ENCODE assay signal across 1 cellular context in genomic region chr3:188830955-188831354, GRCh38.
TF ChIP-seq lines count a peak whose summit lies in the region.

No MANE protein-coding gene starts in this region.

TF ChIP-seq in GM23338, 12 proteins besides CTCF, POLR2A, EP300 and RAD21 (continued from another document):
- TF ChIP-seq, protein P1, sequence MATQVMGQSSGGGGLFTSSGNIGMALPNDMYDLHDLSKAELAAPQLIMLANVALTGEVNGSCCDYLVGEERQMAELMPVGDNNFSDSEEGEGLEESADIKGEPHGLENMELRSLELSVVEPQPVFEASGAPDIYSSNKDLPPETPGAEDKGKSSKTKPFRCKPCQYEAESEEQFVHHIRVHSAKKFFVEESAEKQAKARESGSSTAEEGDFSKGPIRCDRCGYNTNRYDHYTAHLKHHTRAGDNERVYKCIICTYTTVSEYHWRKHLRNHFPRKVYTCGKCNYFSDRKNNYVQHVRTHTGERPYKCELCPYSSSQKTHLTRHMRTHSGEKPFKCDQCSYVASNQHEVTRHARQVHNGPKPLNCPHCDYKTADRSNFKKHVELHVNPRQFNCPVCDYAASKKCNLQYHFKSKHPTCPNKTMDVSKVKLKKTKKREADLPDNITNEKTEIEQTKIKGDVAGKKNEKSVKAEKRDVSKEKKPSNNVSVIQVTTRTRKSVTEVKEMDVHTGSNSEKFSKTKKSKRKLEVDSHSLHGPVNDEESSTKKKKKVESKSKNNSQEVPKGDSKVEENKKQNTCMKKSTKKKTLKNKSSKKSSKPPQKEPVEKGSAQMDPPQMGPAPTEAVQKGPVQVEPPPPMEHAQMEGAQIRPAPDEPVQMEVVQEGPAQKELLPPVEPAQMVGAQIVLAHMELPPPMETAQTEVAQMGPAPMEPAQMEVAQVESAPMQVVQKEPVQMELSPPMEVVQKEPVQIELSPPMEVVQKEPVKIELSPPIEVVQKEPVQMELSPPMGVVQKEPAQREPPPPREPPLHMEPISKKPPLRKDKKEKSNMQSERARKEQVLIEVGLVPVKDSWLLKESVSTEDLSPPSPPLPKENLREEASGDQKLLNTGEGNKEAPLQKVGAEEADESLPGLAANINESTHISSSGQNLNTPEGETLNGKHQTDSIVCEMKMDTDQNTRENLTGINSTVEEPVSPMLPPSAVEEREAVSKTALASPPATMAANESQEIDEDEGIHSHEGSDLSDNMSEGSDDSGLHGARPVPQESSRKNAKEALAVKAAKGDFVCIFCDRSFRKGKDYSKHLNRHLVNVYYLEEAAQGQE (IDR thresholded peaks at IDR 0.05; ENCODE audit: unreplicated experiment) = no peak
- TF ChIP-seq JUNB (IDR thresholded peaks at IDR 0.05; ENCODE audit: unreplicated experiment) (no peak), EZH2 (IDR thresholded peaks at IDR 0.05; ENCODE audit: low read depth, unreplicated experiment) (no peak)
- TF ChIP-seq, protein P2, sequence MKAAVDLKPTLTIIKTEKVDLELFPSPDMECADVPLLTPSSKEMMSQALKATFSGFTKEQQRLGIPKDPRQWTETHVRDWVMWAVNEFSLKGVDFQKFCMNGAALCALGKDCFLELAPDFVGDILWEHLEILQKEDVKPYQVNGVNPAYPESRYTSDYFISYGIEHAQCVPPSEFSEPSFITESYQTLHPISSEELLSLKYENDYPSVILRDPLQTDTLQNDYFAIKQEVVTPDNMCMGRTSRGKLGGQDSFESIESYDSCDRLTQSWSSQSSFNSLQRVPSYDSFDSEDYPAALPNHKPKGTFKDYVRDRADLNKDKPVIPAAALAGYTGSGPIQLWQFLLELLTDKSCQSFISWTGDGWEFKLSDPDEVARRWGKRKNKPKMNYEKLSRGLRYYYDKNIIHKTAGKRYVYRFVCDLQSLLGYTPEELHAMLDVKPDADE (IDR thresholded peaks at IDR 0.05) = no peak
